Comparison of ENCODE assay signal across 13 cellular contexts in genomic region chr22:32407332-32407731, GRCh38. TPM values are rescaled to one million over a fixed set of nuclear protein-coding genes. Genes with fewer than 3 reads are reported as not detected.
DNase-seq lines count a peak whose midpoint lies in the region; ATAC-seq and TF ChIP-seq lines count a peak whose summit lies in the region.
"Had no signal": no experiment of that assay in that cellular context is flagged by ENCODE, and none has a peak within 500 bp of the region (broad histone marks: within the 10 kb centered on the region; RNA-seq: fewer than 3 reads in every experiment).

No MANE protein-coding gene starts in this region.

- no peaks in the 10 kb centered on the region for H3K9me3 Mint-ChIP-seq in activated CD8-positive, alpha-beta memory T cell treated with anti-CD3 and anti-CD28 coated beads, Interleukin-2, amount 10 ng/mL, durations not matched to agents 7 days and 5 days (ENCODE audit: low read depth)
- no peaks in the 10 kb centered on the region for H3K9me3 Mint-ChIP-seq in T-helper 1 cell treated with Interleukin-12 subunit alpha and Interleukin-12 subunit beta and Interleukin-4 antibody, amounts not matched to agents 30 μg/mL and 1 μg/mL, for 36 hours
- H3K9me3 Mint-ChIP-seq in stimulated activated effector memory CD8-positive, alpha-beta T cell treated with anti-CD3 and anti-CD28 coated beads, Interleukin-12 subunit alpha, Interleukin-12 subunit beta, amount 100 ng/mL, for 72 hours: no peaks in the 10 kb centered on the region
- H3K9me3 Mint-ChIP-seq: naive thymus-derived CD8-positive, alpha-beta T cell had no signal

- CTCF ChIA-PET in activated CD8-positive, alpha-beta memory T cell treated with anti-CD3 and anti-CD28 coated beads, Interleukin-2, amount 10 ng/mL, durations not matched to agents 7 days and 5 days (lab: Charles Lee): interaction anchor here (1.4 kb wide), 1 partner anchor 66 kb away, joined by 4 read pairs; no protein-coding TSS in a partner anchor
- CTCF ChIA-PET in GM10248 (lab: Yijun Ruan, JAX): no interaction called here

- peaks cover 47% of the 10 kb centered on the region for H3K36me3 Mint-ChIP-seq in activated CD8-positive, alpha-beta memory T cell treated with anti-CD3 and anti-CD28 coated beads, Interleukin-2, amount 10 ng/mL, durations not matched to agents 7 days and 5 days
- H3K36me3 Mint-ChIP-seq in T-helper 1 cell treated with Interleukin-12 subunit alpha and Interleukin-12 subunit beta and Interleukin-4 antibody, amounts not matched to agents 30 μg/mL and 1 μg/mL, for 36 hours (ENCODE audit: low read depth): peaks cover 32% of the 10 kb centered on the region
- peaks cover 86% of the 10 kb centered on the region for H3K36me3 Mint-ChIP-seq in stimulated activated effector memory CD8-positive, alpha-beta T cell treated with anti-CD3 and anti-CD28 coated beads, Interleukin-12 subunit alpha, Interleukin-12 subunit beta, amount 100 ng/mL, for 72 hours

- peaks cover 45% of the 10 kb centered on the region for H3K4me1 Mint-ChIP-seq in activated CD8-positive, alpha-beta memory T cell treated with anti-CD3 and anti-CD28 coated beads, Interleukin-2, amount 10 ng/mL, durations not matched to agents 7 days and 5 days
- H3K4me1 Mint-ChIP-seq in T-helper 1 cell treated with Interleukin-12 subunit alpha and Interleukin-12 subunit beta and Interleukin-4 antibody, amounts not matched to agents 30 μg/mL and 1 μg/mL, for 36 hours (ENCODE audit: low read depth): peaks cover 35% of the 10 kb centered on the region
- peaks cover 23% of the 10 kb centered on the region for H3K4me1 Mint-ChIP-seq in stimulated activated effector memory CD8-positive, alpha-beta T cell treated with anti-CD3 and anti-CD28 coated beads, Interleukin-12 subunit alpha, Interleukin-12 subunit beta, amount 100 ng/mL, for 72 hours

- ATAC-seq in activated CD8-positive, alpha-beta memory T cell treated with anti-CD3 and anti-CD28 coated beads, Interleukin-2, amount 10 ng/mL, durations not matched to agents 7 days and 5 days: no peak
- ATAC-seq in HG02885 (IDR thresholded peaks at IDR 0.05; ENCODE audit: poor library complexity, unreplicated experiment) (peak; percentile 51), GM19397 (IDR thresholded peaks at IDR 0.05; ENCODE audit: unreplicated experiment) (no peak)
- no peak for ATAC-seq in stimulated activated effector memory CD8-positive, alpha-beta T cell treated with anti-CD3 and anti-CD28 coated beads, Interleukin-12 subunit alpha, Interleukin-12 subunit beta, amount 100 ng/mL, for 72 hours
- ATAC-seq: naive thymus-derived CD8-positive, alpha-beta T cell had no signal

- POLR2A ChIA-PET in GM10248 (lab: Yijun Ruan, JAX): no interaction called here

- DNase-seq in activated CD8-positive, alpha-beta memory T cell treated with anti-CD3 and anti-CD28 coated beads, Interleukin-2, amount 10 ng/mL, durations not matched to agents 7 days and 5 days: no peak
- no peak for DNase-seq in activated CD8-positive, alpha-beta memory T cell treated with anti-CD3 and anti-CD28 coated beads, Interleukin-2, amount 50 U/mL, for 48 hours
- no peak for DNase-seq in stimulated activated effector memory CD8-positive, alpha-beta T cell treated with anti-CD3 and anti-CD28 coated beads, Interleukin-12 subunit alpha, Interleukin-12 subunit beta, amount 100 ng/mL, for 72 hours (ENCODE audit: low spot score in 2 of 2)
- DNase-seq in GM10248 (ENCODE audit: extremely low spot score) (no peak), NCI-H69 (lab: John Stamatoyannopoulos, UW) (no peak)
- DNase-seq: DMS53; naive thymus-derived CD8-positive, alpha-beta T cell; NCI-H2029 had no signal

- H3K27ac Mint-ChIP-seq in activated CD8-positive, alpha-beta memory T cell treated with anti-CD3 and anti-CD28 coated beads, Interleukin-2, amount 10 ng/mL, durations not matched to agents 7 days and 5 days: peak overlapping the region; percentile 80
- peak overlapping the region; percentile 53 for H3K27ac Mint-ChIP-seq in T-helper 1 cell treated with Interleukin-12 subunit alpha and Interleukin-12 subunit beta and Interleukin-4 antibody, amounts not matched to agents 30 μg/mL and 1 μg/mL, for 36 hours
- peak overlapping the region; percentile 24 for H3K27ac Mint-ChIP-seq in stimulated activated effector memory CD8-positive, alpha-beta T cell treated with anti-CD3 and anti-CD28 coated beads, Interleukin-12 subunit alpha, Interleukin-12 subunit beta, amount 100 ng/mL, for 72 hours

- no peaks in the 10 kb centered on the region for H3K27me3 Mint-ChIP-seq in activated CD8-positive, alpha-beta memory T cell treated with anti-CD3 and anti-CD28 coated beads, Interleukin-2, amount 10 ng/mL, durations not matched to agents 7 days and 5 days
- H3K27me3 Mint-ChIP-seq in T-helper 1 cell treated with Interleukin-12 subunit alpha and Interleukin-12 subunit beta and Interleukin-4 antibody, amounts not matched to agents 30 μg/mL and 1 μg/mL, for 36 hours (ENCODE audit: low read depth): no peaks in the 10 kb centered on the region
- H3K27me3 Mint-ChIP-seq: naive thymus-derived CD8-positive, alpha-beta T cell had no signal

- H3K4me3 Mint-ChIP-seq in activated CD8-positive, alpha-beta memory T cell treated with anti-CD3 and anti-CD28 coated beads, Interleukin-2, amount 10 ng/mL, durations not matched to agents 7 days and 5 days: peak overlapping the region; percentile 0
- H3K4me3 Mint-ChIP-seq in T-helper 1 cell treated with Interleukin-12 subunit alpha and Interleukin-12 subunit beta and Interleukin-4 antibody, amounts not matched to agents 30 μg/mL and 1 μg/mL, for 36 hours: no peak overlapping the region
- no peak overlapping the region for H3K4me3 Mint-ChIP-seq in stimulated activated effector memory CD8-positive, alpha-beta T cell treated with anti-CD3 and anti-CD28 coated beads, Interleukin-12 subunit alpha, Interleukin-12 subunit beta, amount 100 ng/mL, for 72 hours

- no peak for TF ChIP-seq CTCF in GM10248 (IDR thresholded peaks at IDR 0.05; ENCODE audit: control extremely low read depth, extremely low read depth, low read depth, missing control alignments)

RNA-seq across cellular contexts. Expression of gene RTCB, which starts 4.7 kb away (rescaled TPM):
- total RNA-seq in activated CD8-positive, alpha-beta memory T cell treated with anti-CD3 and anti-CD28 coated beads, Interleukin-2, amount 10 ng/mL, durations not matched to agents 7 days and 5 days: 10 to 100 TPM; 77.2 to 85.5 TPM

RNA-seq across cellular contexts. Expression of gene RFPL3, which starts 49.7 kb away (rescaled TPM):
- not detected for total RNA-seq in activated CD8-positive, alpha-beta memory T cell treated with anti-CD3 and anti-CD28 coated beads, Interleukin-2, amount 10 ng/mL, durations not matched to agents 7 days and 5 days
- total RNA-seq: A673; naive thymus-derived CD8-positive, alpha-beta T cell; RPMI7951 had no signal

RNA-seq across cellular contexts. Expression of gene BPIFC, which starts 56.9 kb away (rescaled TPM):
- not detected for total RNA-seq in activated CD8-positive, alpha-beta memory T cell treated with anti-CD3 and anti-CD28 coated beads, Interleukin-2, amount 10 ng/mL, durations not matched to agents 7 days and 5 days
- total RNA-seq: A673; naive thymus-derived CD8-positive, alpha-beta T cell; RPMI7951 had no signal

Comparison
In these comparisons a context has a peak if more than half of its experiments do, and no peak if none do; other contexts are left out.
1. H3K27ac Mint-ChIP-seq: peak in every context shown above with its lines; median percentile 80 in activated CD8-positive, alpha-beta memory T cell treated with anti-CD3 and anti-CD28 coated beads, Interleukin-2, amount 10 ng/mL, durations not matched to agents 7 days and 5 days; 53 in T-helper 1 cell treated with Interleukin-12 subunit alpha and Interleukin-12 subunit beta and Interleukin-4 antibody, amounts not matched to agents 30 μg/mL and 1 μg/mL, for 36 hours; 24 in stimulated activated effector memory CD8-positive, alpha-beta T cell treated with anti-CD3 and anti-CD28 coated beads, Interleukin-12 subunit alpha, Interleukin-12 subunit beta, amount 100 ng/mL, for 72 hours.